Comparison of ENCODE assay signal across 11 cellular contexts in genomic region chr11:130601141-130601540, GRCh38.
DNase-seq lines count a peak whose midpoint lies in the region; ATAC-seq lines count a peak whose summit lies in the region.
"Had no signal": no experiment of that assay in that cellular context is flagged by ENCODE, and none has a peak within 500 bp of the region (broad histone marks: within the 10 kb centered on the region; RNA-seq: fewer than 3 reads in every experiment).

No MANE protein-coding gene starts in this region.

- no peaks in the 10 kb centered on the region for H3K9me3 Mint-ChIP-seq in activated CD4-positive, alpha-beta T cell treated with anti-CD3 and anti-CD28 coated beads for 36 hours (ENCODE audit: low read depth)

- no peak overlapping the region for H3K27ac Mint-ChIP-seq in activated CD4-positive, alpha-beta T cell treated with anti-CD3 and anti-CD28 coated beads for 36 hours
- H3K27ac Mint-ChIP-seq: activated naive CD8-positive, alpha-beta T cell had no signal

- H3K4me1 Mint-ChIP-seq in activated CD4-positive, alpha-beta T cell treated with anti-CD3 and anti-CD28 coated beads for 36 hours, result no peaks in the 10 kb centered on the region

- H3K9me3 ChIP-seq in right cardiac atrium (ENCODE audit: control insufficient read depth, low read length), result no peaks in the 10 kb centered on the region

- H3K36me3 Mint-ChIP-seq in activated CD4-positive, alpha-beta T cell treated with anti-CD3 and anti-CD28 coated beads for 36 hours (ENCODE audit: low read depth), result no peaks in the 10 kb centered on the region
- H3K36me3 Mint-ChIP-seq: activated naive CD8-positive, alpha-beta T cell had no signal

- 12% methylated on average over 8 of the region's 8 CpGs for WGBS in right cardiac atrium

- H3K36me3 ChIP-seq in rectal smooth muscle tissue (ENCODE audit: control insufficient read depth, insufficient read depth, low read length), result no peaks in the 10 kb centered on the region

- ATAC-seq in right cardiac atrium, result peak; percentile 96
- no peak for ATAC-seq in activated CD4-positive, alpha-beta T cell treated with anti-CD3 and anti-CD28 coated beads for 36 hours
- ATAC-seq in HG03439 (IDR thresholded peaks at IDR 0.05; ENCODE audit: unreplicated experiment), result no peak
- ATAC-seq in HG03196 (IDR thresholded peaks at IDR 0.05; ENCODE audit: unreplicated experiment), result no peak

- H3K4me3 ChIP-seq in right cardiac atrium (ENCODE audit: low read length) (no peak overlapping the region), rectal smooth muscle tissue (ENCODE audit: low read length) (no peak overlapping the region)

- no peaks in the 10 kb centered on the region for H3K27me3 Mint-ChIP-seq in activated CD4-positive, alpha-beta T cell treated with anti-CD3 and anti-CD28 coated beads for 36 hours
- H3K27me3 Mint-ChIP-seq: activated naive CD8-positive, alpha-beta T cell had no signal

- H3K27me3 ChIP-seq in right cardiac atrium (ENCODE audit: control insufficient read depth, insufficient read depth) (no peaks in the 10 kb centered on the region), rectal smooth muscle tissue (ENCODE audit: control insufficient read depth, insufficient read depth, low read length) (no peaks in the 10 kb centered on the region)

- H3K4me3 Mint-ChIP-seq in activated CD4-positive, alpha-beta T cell treated with anti-CD3 and anti-CD28 coated beads for 36 hours, result no peak overlapping the region
- H3K4me3 Mint-ChIP-seq: activated naive CD8-positive, alpha-beta T cell had no signal

- POLR2A ChIA-PET in activated CD4-positive, alpha-beta T cell treated with anti-CD3 and anti-CD28 coated beads for 36 hours (lab: Charles Lee), result no interaction called here

- peak; percentile 47 for DNase-seq in GM04504 (ENCODE audit: low read depth)
- peak; percentile 58 for DNase-seq in amniotic epithelial cell (ENCODE audit: low read depth)
- peak; percentile 88 to 94 (median 91) for DNase-seq in right cardiac atrium
- no peak for DNase-seq in activated CD4-positive, alpha-beta T cell treated with anti-CD3 and anti-CD28 coated beads for 36 hours
- no peak for DNase-seq in DMS153 (lab: John Stamatoyannopoulos, UW)
- DNase-seq: NCI-H2171; stimulated activated CD4-positive, alpha-beta T cell treated with anti-CD3 and anti-CD28 coated beads, Interleukin-1b, Interleukin-23, amount 100 ng/mL, for 48 hours had no signal

- CTCF ChIA-PET in activated CD4-positive, alpha-beta T cell treated with anti-CD3 and anti-CD28 coated beads for 36 hours (lab: Charles Lee), result no interaction called here

- no peak overlapping the region for H3K9ac ChIP-seq in rectal smooth muscle tissue (ENCODE audit: low read length)

- intact Hi-C loops in right cardiac atrium (cut with DNase I), result no loop called here
- intact Hi-C loops in activated CD4-positive, alpha-beta T cell treated with anti-CD3 and anti-CD28 coated beads for 36 hours (cut with DNase I, micrococcal nuclease), result no loop called here

- peak overlapping the region; percentile 26 for H3K27ac ChIP-seq in right cardiac atrium (ENCODE audit: low read length)
- H3K27ac ChIP-seq in rectal smooth muscle tissue (ENCODE audit: low read depth, low read length), result peak overlapping the region; percentile 51

- peaks cover 1% of the 10 kb centered on the region for H3K4me1 ChIP-seq in right cardiac atrium (ENCODE audit: control insufficient read depth, insufficient read depth, low read length)
- H3K4me1 ChIP-seq in rectal smooth muscle tissue (ENCODE audit: control insufficient read depth, insufficient read depth, low read length), result peaks cover 18% of the 10 kb centered on the region

Comparison
In these comparisons a context has a peak if more than half of its experiments do, and no peak if none do; other contexts are left out.
1. DNase-seq: peak in GM04504 (single experiment), amniotic epithelial cell (single experiment) and right cardiac atrium (3 of 3); none in activated CD4-positive, alpha-beta T cell treated with anti-CD3 and anti-CD28 coated beads for 36 hours (single experiment) and DMS153 (single experiment).
2. ATAC-seq: peak in right cardiac atrium (2 of 2); none in activated CD4-positive, alpha-beta T cell treated with anti-CD3 and anti-CD28 coated beads for 36 hours (single experiment), HG03439 (single experiment) and HG03196 (single experiment).